24 cellular contexts compared by ENCODE assay signal in the genomic region with DNA sequence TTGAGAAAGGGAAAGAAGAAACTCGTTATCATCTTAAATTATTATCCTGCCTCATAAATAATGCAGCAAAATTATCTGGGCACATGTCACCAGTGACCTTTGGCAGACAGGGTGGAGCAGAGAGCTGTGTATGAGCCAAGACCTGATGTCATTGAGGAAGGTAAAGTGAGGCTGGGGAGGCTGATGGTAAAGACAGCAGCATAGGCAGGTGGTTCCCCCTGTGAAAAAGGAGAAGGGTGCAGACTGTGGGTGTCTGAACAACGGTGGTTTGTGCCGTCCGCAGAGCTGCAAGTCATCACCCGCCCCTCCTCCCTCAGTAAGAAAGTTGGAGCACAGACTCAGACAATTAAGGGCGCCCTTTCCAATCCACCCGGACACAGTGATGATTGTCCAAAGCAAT. TPM values are rescaled to one million over a fixed set of nuclear protein-coding genes. Genes with fewer than 3 reads are reported as not detected.
DNase-seq lines count a peak whose midpoint lies in the region; ATAC-seq and TF ChIP-seq lines count a peak whose summit lies in the region.
"Had no signal": no experiment of that assay in that cellular context is flagged by ENCODE, and none has a peak within 500 bp of the region (broad histone marks: within the 10 kb centered on the region; RNA-seq: fewer than 3 reads in every experiment).

No MANE protein-coding gene starts in this region.

- no peaks in the 10 kb centered on the region for H3K36me3 Mint-ChIP-seq in activated CD8-positive, alpha-beta T cell treated with anti-CD3 and anti-CD28 coated beads for 36 hours (ENCODE audit: low read depth)
- H3K36me3 Mint-ChIP-seq in activated CD8-positive, alpha-beta T cell treated with anti-CD3 and anti-CD28 coated beads, Interleukin-2, amount 10 ng/mL, durations not matched to agents 7 days and 5 days (ENCODE audit: low read depth): no peaks in the 10 kb centered on the region
- no peaks in the 10 kb centered on the region for H3K36me3 Mint-ChIP-seq in stimulated activated naive B cell treated with anti-CD40 and anti-IgM and Interleukin-4, amounts not matched to agents 10 μg/mL and 1 μg/mL and 100 μg/mL, for 72 hours
- H3K36me3 Mint-ChIP-seq: activated naive CD8-positive, alpha-beta T cell; naive B cell had no signal

- peaks cover 2% of the 10 kb centered on the region; the same call in 1 of the 2 replicates for H3K4me1 ChIP-seq in GM23248 (ENCODE audit: insufficient read depth)
- H3K4me1 ChIP-seq: SJCRH30 had no signal

- H3K36me3 ChIP-seq in WERI-Rb-1: no peaks in the 10 kb centered on the region
- H3K36me3 ChIP-seq in GM23248 (ENCODE audit: low read depth): no peaks in the 10 kb centered on the region
- H3K36me3 ChIP-seq: SJCRH30 had no signal

- 56 to 63% methylated on average over 5 to 7 of the region's 7 CpGs for WGBS in GM23248 (ENCODE audit: low coverage in 1 of 2, low lambda C conversion rate in 2 of 2, missing lambda C conversion rate in 2 of 2), 2 experiments

- no peak for TF ChIP-seq CTCF in activated CD8-positive, alpha-beta T cell treated with anti-CD3 and anti-CD28 coated beads for 36 hours (IDR thresholded peaks at IDR 0.05)
- TF ChIP-seq CTCF in WERI-Rb-1 (IDR thresholded peaks at IDR 0.05; ENCODE audit: low read depth, low read length): no peak

- peaks cover 11% of the 10 kb centered on the region for H3K4me1 Mint-ChIP-seq in activated CD8-positive, alpha-beta T cell treated with anti-CD3 and anti-CD28 coated beads for 36 hours (ENCODE audit: low read depth)
- peaks cover 9% of the 10 kb centered on the region for H3K4me1 Mint-ChIP-seq in activated CD8-positive, alpha-beta T cell treated with anti-CD3 and anti-CD28 coated beads, Interleukin-2, amount 10 ng/mL, durations not matched to agents 7 days and 5 days (ENCODE audit: low read depth)
- peaks cover 0 to 4% of the 10 kb centered on the region in 2 donors for H3K4me1 Mint-ChIP-seq in stimulated activated naive B cell treated with anti-CD40 and anti-IgM and Interleukin-4, amounts not matched to agents 10 μg/mL and 1 μg/mL and 100 μg/mL, for 72 hours
- H3K4me1 Mint-ChIP-seq: naive B cell had no signal

- no peak overlapping the region for H3K27ac Mint-ChIP-seq in activated CD8-positive, alpha-beta T cell treated with anti-CD3 and anti-CD28 coated beads for 36 hours
- H3K27ac Mint-ChIP-seq in activated CD8-positive, alpha-beta T cell treated with anti-CD3 and anti-CD28 coated beads, Interleukin-2, amount 10 ng/mL, durations not matched to agents 7 days and 5 days: no peak overlapping the region
- no peak overlapping the region for H3K27ac Mint-ChIP-seq in stimulated activated naive B cell treated with anti-CD40 and anti-IgM and Interleukin-4, amounts not matched to agents 10 μg/mL and 1 μg/mL and 100 μg/mL, for 72 hours
- H3K27ac Mint-ChIP-seq: activated B cell treated with CpG ODN at 0.5 μM for 24 hours; activated naive CD8-positive, alpha-beta T cell; activated T-helper 1 cell treated with anti-CD3 and anti-CD28 coated beads, Interleukin-12 subunit alpha, Interleukin-12 subunit beta, Interleukin-2, Interleukin-4 antibody, amounts not matched to agents 30 ng/mL and 10 ng/mL and 1 ng/mL, durations not matched to agents 14 hours and 24 hours and 36 hours; T-helper 2 cell treated with Interferon-gamma antibody and Interleukin-4, amounts not matched to agents 5 μg/mL and 100 μg/mL, for 36 hours had no signal

- no peak overlapping the region for H3K9ac ChIP-seq in GM23248

- no peaks in the 10 kb centered on the region for H3K9me2 ChIP-seq in GM23248 (ENCODE audit: insufficient read depth)

- H3K4me3 Mint-ChIP-seq in activated CD8-positive, alpha-beta T cell treated with anti-CD3 and anti-CD28 coated beads for 36 hours: no peak overlapping the region
- no peak overlapping the region for H3K4me3 Mint-ChIP-seq in activated CD8-positive, alpha-beta T cell treated with anti-CD3 and anti-CD28 coated beads, Interleukin-2, amount 10 ng/mL, durations not matched to agents 7 days and 5 days
- H3K4me3 Mint-ChIP-seq in stimulated activated naive B cell treated with anti-CD40 and anti-IgM and Interleukin-4, amounts not matched to agents 10 μg/mL and 1 μg/mL and 100 μg/mL, for 72 hours: no peak overlapping the region
- H3K4me3 Mint-ChIP-seq: activated B cell treated with CpG ODN at 0.5 μM for 24 hours; activated naive CD8-positive, alpha-beta T cell; activated T-helper 1 cell treated with anti-CD3 and anti-CD28 coated beads, Interleukin-12 subunit alpha, Interleukin-12 subunit beta, Interleukin-2, Interleukin-4 antibody, amounts not matched to agents 30 ng/mL and 10 ng/mL and 1 ng/mL, durations not matched to agents 14 hours and 24 hours and 36 hours; naive B cell; T-helper 2 cell treated with Interferon-gamma antibody and Interleukin-4, amounts not matched to agents 5 μg/mL and 100 μg/mL, for 36 hours had no signal

- H3K4me2 ChIP-seq in GM23248 (ENCODE audit: unreplicated experiment): no peak overlapping the region

- no peaks in the 10 kb centered on the region for H3K9me3 ChIP-seq in WERI-Rb-1 (ENCODE audit: severe bottlenecking)
- H3K9me3 ChIP-seq in GM23248 (ENCODE audit: low read depth): no peaks in the 10 kb centered on the region
- H3K9me3 ChIP-seq: SJCRH30 had no signal

- ATAC-seq in activated CD8-positive, alpha-beta T cell treated with anti-CD3 and anti-CD28 coated beads for 36 hours: peak; percentile 89
- ATAC-seq in activated CD8-positive, alpha-beta T cell treated with anti-CD3 and anti-CD28 coated beads, Interleukin-2, amount 10 ng/mL, durations not matched to agents 7 days and 5 days: no peak
- peak; percentile 86 to 95 for ATAC-seq in stimulated activated naive B cell treated with anti-CD40 and anti-IgM and Interleukin-4, amounts not matched to agents 10 μg/mL and 1 μg/mL and 100 μg/mL, for 72 hours (replicated peaks)
- ATAC-seq in GM19328 (IDR thresholded peaks at IDR 0.05; ENCODE audit: unreplicated experiment): no peak

- intact Hi-C loops in activated CD8-positive, alpha-beta T cell treated with anti-CD3 and anti-CD28 coated beads for 36 hours (cut with micrococcal nuclease): no loop called here
- intact Hi-C loops in head of caudate nucleus (cut with DNase I): no loop called here

- POLR2A ChIA-PET in activated CD8-positive, alpha-beta T cell treated with anti-CD3 and anti-CD28 coated beads for 36 hours (lab: Charles Lee): interaction anchor here (1.5 kb wide), 1 partner anchor 31 kb away, joined by 3 read pairs; the partner anchor contains the start of gene METTL16
- POLR2A ChIA-PET in activated CD8-positive, alpha-beta T cell treated with anti-CD3 and anti-CD28 coated beads, Interleukin-2, amount 10 ng/mL, durations not matched to agents 7 days and 5 days (lab: Charles Lee): no interaction called here

- H2AFZ ChIP-seq in GM23248: no peak overlapping the region

- no peaks in the 10 kb centered on the region for H3K9me3 Mint-ChIP-seq in activated CD8-positive, alpha-beta T cell treated with anti-CD3 and anti-CD28 coated beads for 36 hours
- H3K9me3 Mint-ChIP-seq in activated CD8-positive, alpha-beta T cell treated with anti-CD3 and anti-CD28 coated beads, Interleukin-2, amount 10 ng/mL, durations not matched to agents 7 days and 5 days (ENCODE audit: insufficient read depth): no peaks in the 10 kb centered on the region
- H3K9me3 Mint-ChIP-seq in stimulated activated naive B cell treated with anti-CD40 and anti-IgM and Interleukin-4, amounts not matched to agents 10 μg/mL and 1 μg/mL and 100 μg/mL, for 72 hours: no peaks in the 10 kb centered on the region
- H3K9me3 Mint-ChIP-seq: activated B cell treated with CpG ODN at 0.5 μM for 24 hours; activated T-helper 1 cell treated with anti-CD3 and anti-CD28 coated beads, Interleukin-12 subunit alpha, Interleukin-12 subunit beta, Interleukin-2, Interleukin-4 antibody, amounts not matched to agents 30 ng/mL and 10 ng/mL and 1 ng/mL, durations not matched to agents 14 hours and 24 hours and 36 hours; naive B cell; T-helper 2 cell treated with Interferon-gamma antibody and Interleukin-4, amounts not matched to agents 5 μg/mL and 100 μg/mL, for 36 hours had no signal

- H3K79me2 ChIP-seq in GM23248 (ENCODE audit: insufficient read depth): no peaks in the 10 kb centered on the region

- no peaks in the 10 kb centered on the region for H3F3A ChIP-seq in GM23248 (ENCODE audit: insufficient read depth)

- no peaks in the 10 kb centered on the region for H3K27me3 ChIP-seq in WERI-Rb-1 (ENCODE audit: insufficient read depth, low read depth, severe bottlenecking)
- H3K27me3 ChIP-seq in GM23248 (replicated peaks; ENCODE audit: insufficient read depth): no peaks in the 10 kb centered on the region; the same call in 1 of the 2 replicates
- H3K27me3 ChIP-seq: SJCRH30 had no signal

- peaks cover 3% of the 10 kb centered on the region for H3K27me3 Mint-ChIP-seq in activated CD8-positive, alpha-beta T cell treated with anti-CD3 and anti-CD28 coated beads for 36 hours
- H3K27me3 Mint-ChIP-seq in activated CD8-positive, alpha-beta T cell treated with anti-CD3 and anti-CD28 coated beads, Interleukin-2, amount 10 ng/mL, durations not matched to agents 7 days and 5 days (ENCODE audit: low read depth): no peaks in the 10 kb centered on the region
- no peaks in the 10 kb centered on the region for H3K27me3 Mint-ChIP-seq in stimulated activated naive B cell treated with anti-CD40 and anti-IgM and Interleukin-4, amounts not matched to agents 10 μg/mL and 1 μg/mL and 100 μg/mL, for 72 hours
- H3K27me3 Mint-ChIP-seq: activated naive CD8-positive, alpha-beta T cell had no signal

- no peaks in the 10 kb centered on the region for H4K20me1 ChIP-seq in GM23248 (ENCODE audit: insufficient read depth)

- no peak overlapping the region for H3K4me3 ChIP-seq in WERI-Rb-1 (ENCODE audit: low read depth, low read length)
- H3K4me3 ChIP-seq in GM23248: no peak overlapping the region
- H3K4me3 ChIP-seq: coronary artery, lung, SJCRH30 had no signal

- peak; percentile 63 for DNase-seq in activated CD8-positive, alpha-beta T cell treated with anti-CD3 and anti-CD28 coated beads for 36 hours
- DNase-seq in activated CD8-positive, alpha-beta T cell treated with anti-CD3 and anti-CD28 coated beads, Interleukin-2, amount 10 ng/mL, durations not matched to agents 7 days and 5 days: no peak
- DNase-seq in OCI-M1 (lab: John Stamatoyannopoulos, UW) (peak; percentile 22), head of caudate nucleus (peak in 33 of 42 donors; percentile 6 to 79 (median 31)), WERI-Rb-1 (no peak), GM23248 (no peak)
- peak; percentile 5 for DNase-seq in stimulated activated naive B cell treated with anti-CD40 and anti-IgM and Interleukin-4, amounts not matched to agents 10 μg/mL and 1 μg/mL and 100 μg/mL, for 72 hours
- DNase-seq: ACHN; activated B cell treated with CpG ODN at 0.5 μM for 24 hours; DMS153; KBM-7; MV-4-11; naive B cell; NCI-H1930; NCI-H510A; SJCRH30; stimulated activated CD4-positive, alpha-beta T cell treated with anti-CD3 and anti-CD28 coated beads, Interleukin-4, amount 100 ng/mL, for 24 hours had no signal

- CTCF ChIA-PET in activated CD8-positive, alpha-beta T cell treated with anti-CD3 and anti-CD28 coated beads for 36 hours (lab: Charles Lee): no interaction called here
- CTCF ChIA-PET in activated CD8-positive, alpha-beta T cell treated with anti-CD3 and anti-CD28 coated beads, Interleukin-2, amount 10 ng/mL, durations not matched to agents 7 days and 5 days (lab: Charles Lee): no interaction called here

- H3K27ac ChIP-seq in WERI-Rb-1: no peak overlapping the region
- H3K27ac ChIP-seq in GM23248: no peak overlapping the region
- H3K27ac ChIP-seq: C4-2B, coronary artery, SJCRH30 had no signal

- in situ Hi-C loops in GM23248 (cut with MboI): no loop called here

RNA-seq across cellular contexts. Expression of gene METTL16, which starts 30.8 kb away (rescaled TPM):
- total RNA-seq in activated CD8-positive, alpha-beta T cell treated with anti-CD3 and anti-CD28 coated beads for 36 hours: 10 to 100 TPM; 47.9 to 50.3 TPM
- total RNA-seq in activated CD8-positive, alpha-beta T cell treated with anti-CD3 and anti-CD28 coated beads, Interleukin-2, amount 10 ng/mL, durations not matched to agents 7 days and 5 days: 10 to 100 TPM; 25.7 to 27.0 TPM
- 9.7 and 12.0 TPM in 2 replicates for total RNA-seq in GM23248 (2014; rRNA removed; shearing (Covaris generic))
- 13.0 and 14.4 TPM in 2 replicates for polyA plus RNA-seq in GM23248 (2016; fragmentation: Nextera tagmentation; extraction: Ambion mirVana)

RNA-seq across cellular contexts. Expression of gene PAFAH1B1, which starts 51.0 kb away (rescaled TPM):
- 100 to 1,000 TPM; 159 to 168 TPM for total RNA-seq in activated CD8-positive, alpha-beta T cell treated with anti-CD3 and anti-CD28 coated beads for 36 hours
- 100 to 1,000 TPM; 164 to 173 TPM for total RNA-seq in activated CD8-positive, alpha-beta T cell treated with anti-CD3 and anti-CD28 coated beads, Interleukin-2, amount 10 ng/mL, durations not matched to agents 7 days and 5 days
- 76.4 and 88.7 TPM in 2 replicates for total RNA-seq in GM23248 (2014; rRNA removed; shearing (Covaris generic))
- 32.5 and 39.3 TPM in 2 replicates for polyA plus RNA-seq in GM23248 (2016; fragmentation: Nextera tagmentation; extraction: Ambion mirVana)

Comparison
In these comparisons a context has a peak if more than half of its experiments do, and no peak if none do; other contexts are left out.
1. ATAC-seq: peak in activated CD8-positive, alpha-beta T cell treated with anti-CD3 and anti-CD28 coated beads for 36 hours (single experiment) and stimulated activated naive B cell treated with anti-CD40 and anti-IgM and Interleukin-4, amounts not matched to agents 10 μg/mL and 1 μg/mL and 100 μg/mL, for 72 hours (2 of 2); none in activated CD8-positive, alpha-beta T cell treated with anti-CD3 and anti-CD28 coated beads, Interleukin-2, amount 10 ng/mL, durations not matched to agents 7 days and 5 days (single experiment) and GM19328 (single experiment).
2. DNase-seq: peak in activated CD8-positive, alpha-beta T cell treated with anti-CD3 and anti-CD28 coated beads for 36 hours (single experiment), OCI-M1 (single experiment), head of caudate nucleus (33 of 42) and stimulated activated naive B cell treated with anti-CD40 and anti-IgM and Interleukin-4, amounts not matched to agents 10 μg/mL and 1 μg/mL and 100 μg/mL, for 72 hours (single experiment); none in activated CD8-positive, alpha-beta T cell treated with anti-CD3 and anti-CD28 coated beads, Interleukin-2, amount 10 ng/mL, durations not matched to agents 7 days and 5 days (single experiment), WERI-Rb-1 (single experiment) and GM23248 (single experiment).